In the genomic region with DNA sequence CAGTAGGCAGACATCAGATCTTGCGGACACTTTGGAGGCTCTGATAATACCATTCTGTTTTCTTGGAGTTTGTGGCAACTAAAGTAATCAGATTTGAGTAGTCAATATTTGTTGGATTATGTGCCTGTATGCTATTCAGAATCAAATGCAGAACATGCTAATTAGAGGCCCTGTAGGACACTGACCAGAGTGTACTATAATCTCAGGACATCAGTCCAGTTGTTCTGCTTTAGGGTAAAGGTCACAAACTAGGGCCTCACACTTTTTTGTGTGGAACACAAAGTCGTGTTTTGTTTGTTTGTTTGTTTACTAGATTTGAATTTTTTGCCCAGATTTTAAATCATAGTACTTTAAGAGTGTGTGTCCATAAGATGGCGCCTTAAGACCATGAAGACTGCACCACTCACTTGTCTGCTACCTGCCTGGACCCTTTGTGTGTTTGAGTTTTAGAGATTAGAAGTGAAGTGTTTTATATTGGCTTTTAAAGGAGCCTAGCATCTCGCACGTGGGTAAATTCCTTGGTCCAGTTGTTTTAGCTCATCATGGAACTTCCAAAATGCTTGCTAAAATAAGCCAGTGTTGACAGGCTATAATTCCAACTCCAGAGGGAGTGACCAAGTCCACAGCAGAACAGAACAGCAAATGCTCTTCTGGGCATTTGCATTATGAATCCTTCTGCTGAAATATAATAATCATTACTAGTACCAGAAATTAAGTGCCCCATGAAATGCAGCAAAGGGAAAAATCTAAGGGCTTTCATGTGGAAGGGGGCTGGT, we compare ENCODE assay signal across 1 cellular context.
A peak's percentile ranks its signal among the peaks of the same experiment; 100 is the strongest.
TF ChIP-seq lines count a peak whose summit lies in the region.

No MANE protein-coding gene starts in this region.

TF ChIP-seq in GM12878, 131 proteins besides CTCF, POLR2A, EP300 and RAD21:
- TF ChIP-seq, protein P1, sequence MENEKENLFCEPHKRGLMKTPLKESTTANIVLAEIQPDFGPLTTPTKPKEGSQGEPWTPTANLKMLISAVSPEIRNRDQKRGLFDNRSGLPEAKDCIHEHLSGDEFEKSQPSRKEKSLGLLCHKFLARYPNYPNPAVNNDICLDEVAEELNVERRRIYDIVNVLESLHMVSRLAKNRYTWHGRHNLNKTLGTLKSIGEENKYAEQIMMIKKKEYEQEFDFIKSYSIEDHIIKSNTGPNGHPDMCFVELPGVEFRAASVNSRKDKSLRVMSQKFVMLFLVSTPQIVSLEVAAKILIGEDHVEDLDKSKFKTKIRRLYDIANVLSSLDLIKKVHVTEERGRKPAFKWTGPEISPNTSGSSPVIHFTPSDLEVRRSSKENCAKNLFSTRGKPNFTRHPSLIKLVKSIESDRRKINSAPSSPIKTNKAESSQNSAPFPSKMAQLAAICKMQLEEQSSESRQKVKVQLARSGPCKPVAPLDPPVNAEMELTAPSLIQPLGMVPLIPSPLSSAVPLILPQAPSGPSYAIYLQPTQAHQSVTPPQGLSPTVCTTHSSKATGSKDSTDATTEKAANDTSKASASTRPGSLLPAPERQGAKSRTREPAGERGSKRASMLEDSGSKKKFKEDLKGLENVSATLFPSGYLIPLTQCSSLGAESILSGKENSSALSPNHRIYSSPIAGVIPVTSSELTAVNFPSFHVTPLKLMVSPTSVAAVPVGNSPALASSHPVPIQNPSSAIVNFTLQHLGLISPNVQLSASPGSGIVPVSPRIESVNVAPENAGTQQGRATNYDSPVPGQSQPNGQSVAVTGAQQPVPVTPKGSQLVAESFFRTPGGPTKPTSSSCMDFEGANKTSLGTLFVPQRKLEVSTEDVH (IDR thresholded peaks at IDR 0.05; ENCODE audit: low read depth, partially characterized antibody) = no peak
- TF ChIP-seq SMC3 (IDR thresholded peaks at IDR 0.05; ENCODE audit: borderline replicate concordance, low read length) = peak; percentile 34; the same call in 1 of the 2 replicates
